ENCODE assay signal across 19 cellular contexts in genomic region chr7:50981743-50982142, GRCh38.
"Had no signal": no experiment of that assay in that cellular context is flagged by ENCODE, and none has a peak within 500 bp of the region (broad histone marks: within the 10 kb centered on the region; RNA-seq: fewer than 3 reads in every experiment).

No MANE protein-coding gene starts in this region.

- H3K27me3 ChIP-seq: adrenal gland, heart left ventricle had no signal

- H3K9me3 ChIP-seq: adrenal gland, esophagus squamous epithelium, prostate gland, tibial artery had no signal

- FAIRE-seq: astrocyte, endothelial cell of umbilical vein, keratinocyte had no signal

- H3K4me3 ChIP-seq: adrenal gland, esophagus squamous epithelium, gastroesophageal sphincter, heart left ventricle, prostate gland, tibial artery had no signal

- H3K36me3 ChIP-seq: adrenal gland, esophagus squamous epithelium, gastroesophageal sphincter, heart left ventricle, prostate gland, tibial artery had no signal

- H3K4me1 ChIP-seq: adrenal gland, gastroesophageal sphincter, heart left ventricle, prostate gland, tibial artery had no signal

- H3K27ac ChIP-seq: adrenal gland, esophagus squamous epithelium, gastroesophageal sphincter, heart left ventricle, prostate gland, tibial artery, VCaP had no signal

- ATAC-seq: gastroesophageal sphincter, left colon had no signal

- DNase-seq: activated CD4-positive, CD25-positive, alpha-beta regulatory T cell treated with anti-CD3 and anti-CD28 coated beads, Interleukin-2, amount 50 U/mL, for 72 hours; activated gamma-delta T cell treated with Interleukin-2 at 50 U/mL for 16 hours; activated T-cell treated with anti-CD3 and anti-CD28 coated beads, Interleukin-2, amount 50 U/mL, for 1 hour; adrenal gland; central memory CD4-positive, alpha-beta T cell; effector memory CD4-positive, alpha-beta T cell; esophagus squamous epithelium; heart left ventricle; left colon; mesenchymal stem cell; naive B cell; stimulated activated CD4-positive, alpha-beta T cell treated with anti-CD3 and anti-CD28 coated beads, Interleukin-4, amount 100 ng/mL, for 4 hours; tibial artery had no signal
